Comparison of ENCODE assay signal across 17 cellular contexts in genomic region chrX:8374041-8374825, GRCh38.
"Had no signal": no experiment of that assay in that cellular context is flagged by ENCODE, and none has a peak within 500 bp of the region (broad histone marks: within the 10 kb centered on the region; RNA-seq: fewer than 3 reads in every experiment).

No MANE protein-coding gene starts in this region.

- H3K27me3 ChIP-seq: brain microvascular endothelial cell, gastrocnemius medialis, right atrium auricular region, suprapubic skin had no signal

- H3K4me3 ChIP-seq: gastrocnemius medialis, right atrium auricular region, suprapubic skin had no signal

- H3K27ac Mint-ChIP-seq: activated CD4-positive, alpha-beta memory T cell treated with anti-CD3 and anti-CD28 coated beads, Interleukin-2, amount 10 ng/mL, durations not matched to agents 7 days and 5 days; activated T-cell treated with anti-CD3 and anti-CD28 coated beads, Interleukin-2, amount 50 U/mL, for 24 hours; dendritic cell treated with granulocyte-macrophage colony-stimulating factor and Interleukin-4, amounts not matched to agents 40 ng/mL and 50 ng/mL, for 4 days; nephron; stimulated activated naive CD8-positive, alpha-beta T cell treated with anti-CD3 and anti-CD28 coated beads, Interleukin-15, Interleukin-2, amounts not matched to agents 100 ng/mL and 50 ng/mL, for 24 hours; T-helper 17 cell; type B pancreatic cell had no signal

- ATAC-seq: gastrocnemius medialis, T-helper 17 cell had no signal

- H3K27me3 Mint-ChIP-seq: activated CD4-positive, alpha-beta memory T cell treated with anti-CD3 and anti-CD28 coated beads, Interleukin-2, amount 10 ng/mL, durations not matched to agents 7 days and 5 days; activated T-cell treated with anti-CD3 and anti-CD28 coated beads, Interleukin-2, amount 50 U/mL, for 24 hours; dendritic cell treated with granulocyte-macrophage colony-stimulating factor and Interleukin-4, amounts not matched to agents 40 ng/mL and 50 ng/mL, for 4 days; stimulated activated naive CD8-positive, alpha-beta T cell treated with anti-CD3 and anti-CD28 coated beads, Interleukin-15, Interleukin-2, amounts not matched to agents 100 ng/mL and 50 ng/mL, for 24 hours; T-helper 17 cell; type B pancreatic cell had no signal

- H3K9me3 ChIP-seq: gastrocnemius medialis, suprapubic skin had no signal

- H3K27ac ChIP-seq: brain microvascular endothelial cell, gastrocnemius medialis, right atrium auricular region, suprapubic skin, WERI-Rb-1 had no signal

- H3K4me1 ChIP-seq: gastrocnemius medialis, right atrium auricular region, suprapubic skin had no signal

- H3K36me3 Mint-ChIP-seq: type B pancreatic cell had no signal

- H3K4me1 Mint-ChIP-seq: activated CD4-positive, alpha-beta memory T cell treated with anti-CD3 and anti-CD28 coated beads, Interleukin-2, amount 10 ng/mL, durations not matched to agents 7 days and 5 days; T-helper 17 cell had no signal

- H3K36me3 ChIP-seq: brain microvascular endothelial cell, gastrocnemius medialis, right atrium auricular region, suprapubic skin, WERI-Rb-1 had no signal

- DNase-seq: activated CD4-positive, alpha-beta memory T cell treated with anti-CD3 and anti-CD28 coated beads, Interleukin-2, amount 10 ng/mL, durations not matched to agents 7 days and 5 days; activated CD4-positive, alpha-beta T cell treated with anti-CD3 and anti-CD28 coated beads for 4 hours; activated naive CD4-positive, alpha-beta T cell treated with anti-CD3 and anti-CD28 coated beads, Interleukin-2, amount 50 U/mL, for 16 hours; activated T-cell treated with anti-CD3 and anti-CD28 coated beads, Interleukin-2, amount 50 U/mL, for 24 hours; brain microvascular endothelial cell; cerebellar nuclear complex; effector memory CD4-positive, alpha-beta T cell; gastrocnemius medialis; nucleus accumbens; T-helper 17 cell; WERI-Rb-1 had no signal

- H3K4me3 Mint-ChIP-seq: activated CD4-positive, alpha-beta memory T cell treated with anti-CD3 and anti-CD28 coated beads, Interleukin-2, amount 10 ng/mL, durations not matched to agents 7 days and 5 days; activated T-cell treated with anti-CD3 and anti-CD28 coated beads, Interleukin-2, amount 50 U/mL, for 24 hours; dendritic cell treated with granulocyte-macrophage colony-stimulating factor and Interleukin-4, amounts not matched to agents 40 ng/mL and 50 ng/mL, for 4 days; nephron; stimulated activated naive CD8-positive, alpha-beta T cell treated with anti-CD3 and anti-CD28 coated beads, Interleukin-15, Interleukin-2, amounts not matched to agents 100 ng/mL and 50 ng/mL, for 24 hours; T-helper 17 cell; type B pancreatic cell had no signal
